Comparison of ENCODE assay signal across 8 cellular contexts in the genomic region with DNA sequence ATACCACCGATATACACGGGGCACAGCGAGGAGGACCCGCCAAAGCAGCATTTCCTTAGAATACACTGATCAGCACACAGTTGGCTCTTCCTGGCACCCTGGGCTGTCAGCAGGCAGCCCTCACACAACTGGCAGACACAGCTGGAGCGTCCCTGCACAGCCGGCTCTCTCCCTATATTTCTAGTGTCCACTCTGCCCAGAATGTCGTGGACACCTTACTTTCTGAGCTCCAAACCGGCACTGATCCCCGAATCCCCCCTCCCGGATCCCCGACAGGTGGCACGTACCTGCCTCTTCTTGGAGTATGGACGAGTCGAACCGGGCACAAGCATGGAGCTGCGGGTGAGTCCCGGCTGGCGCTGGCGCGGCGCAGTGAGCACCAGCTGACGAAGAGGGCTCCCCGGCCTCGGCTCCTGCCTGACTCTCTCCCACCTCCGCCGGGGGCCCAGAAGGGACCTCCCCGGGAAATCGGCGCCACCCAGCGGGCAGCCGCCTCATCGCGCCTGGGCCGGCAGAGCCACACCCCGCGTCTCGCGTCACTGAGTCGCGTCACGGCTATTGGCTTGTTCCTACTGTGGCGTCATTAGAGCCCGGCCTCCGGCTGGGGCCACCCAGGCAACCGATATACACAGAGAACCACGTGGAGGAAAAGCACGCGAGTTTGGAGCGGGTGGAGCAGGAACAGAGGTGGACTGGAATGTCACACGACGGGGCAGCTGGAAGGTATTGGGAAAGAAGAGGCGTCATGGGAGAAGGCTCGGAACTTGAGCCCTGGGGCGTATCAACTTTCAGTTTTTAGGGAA. TPM values are rescaled to one million over a fixed set of nuclear protein-coding genes. Genes with fewer than 3 reads are reported as not detected.
DNase-seq lines count a peak whose midpoint lies in the region; ATAC-seq, FAIRE-seq and TF ChIP-seq lines count a peak whose summit lies in the region.

A gene with protein sequence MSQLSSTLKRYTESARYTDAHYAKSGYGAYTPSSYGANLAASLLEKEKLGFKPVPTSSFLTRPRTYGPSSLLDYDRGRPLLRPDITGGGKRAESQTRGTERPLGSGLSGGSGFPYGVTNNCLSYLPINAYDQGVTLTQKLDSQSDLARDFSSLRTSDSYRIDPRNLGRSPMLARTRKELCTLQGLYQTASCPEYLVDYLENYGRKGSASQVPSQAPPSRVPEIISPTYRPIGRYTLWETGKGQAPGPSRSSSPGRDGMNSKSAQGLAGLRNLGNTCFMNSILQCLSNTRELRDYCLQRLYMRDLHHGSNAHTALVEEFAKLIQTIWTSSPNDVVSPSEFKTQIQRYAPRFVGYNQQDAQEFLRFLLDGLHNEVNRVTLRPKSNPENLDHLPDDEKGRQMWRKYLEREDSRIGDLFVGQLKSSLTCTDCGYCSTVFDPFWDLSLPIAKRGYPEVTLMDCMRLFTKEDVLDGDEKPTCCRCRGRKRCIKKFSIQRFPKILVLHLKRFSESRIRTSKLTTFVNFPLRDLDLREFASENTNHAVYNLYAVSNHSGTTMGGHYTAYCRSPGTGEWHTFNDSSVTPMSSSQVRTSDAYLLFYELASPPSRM (minus strand): TSS at position 505 of the 803 bp plus-strand sequence. CDS start 8,210 bp downstream, outside the sequence.

- H3K4me3 ChIP-seq in cardiac fibroblast (replicated peaks in 1 of 2; ENCODE audit: low read depth in 2 of 2, low read length in 2 of 2): peak within 1 kb of the TSS; percentile 52 to 54
- peak within 1 kb of the TSS; percentile 10 to 48 for H3K4me3 ChIP-seq in small intestine (ENCODE audit: low read depth in 1 of 2, low read length in 2 of 2)

- CTCF ChIA-PET in activated B cell treated with CpG ODN at 0.5 μM for 24 hours (lab: Charles Lee): interaction anchor here (0.7 to 1.5 kb wide), 6 partner anchors 8 to 58 kb away, joined by 3 to 19 read pairs (median 3); no protein-coding TSS in a partner anchor

- H3K4me1 ChIP-seq in small intestine (ENCODE audit: control insufficient read depth in 2 of 2, insufficient read depth in 1 of 2, low read depth in 1 of 2, low read length in 1 of 2): peaks cover 0 to 5% of the 10 kb centered on the region in 2 donors

- no peaks in the 10 kb centered on the region for H3K36me3 Mint-ChIP-seq in activated B cell treated with CpG ODN at 0.5 μM for 24 hours (ENCODE audit: low read depth)

- ATAC-seq in GM18909 (IDR thresholded peaks at IDR 0.05; ENCODE audit: poor library complexity, unreplicated experiment): peak; percentile 98
- ATAC-seq in HG03196 (IDR thresholded peaks at IDR 0.05; ENCODE audit: unreplicated experiment): peak; percentile 95
- ATAC-seq in activated B cell treated with CpG ODN at 0.5 μM for 24 hours (ENCODE audit: low read depth): peak; percentile 99

- H3K4me1 Mint-ChIP-seq in activated B cell treated with CpG ODN at 0.5 μM for 24 hours: no peaks in the 10 kb centered on the region

- 0 to 1% (median 0%) methylated on average over 51 to 54 of the region's 54 CpGs for WGBS in small intestine, 3 donors

- H3K27ac Mint-ChIP-seq in activated B cell treated with CpG ODN at 0.5 μM for 24 hours: peak within 1 kb of the TSS; percentile 21

- no peaks in the 10 kb centered on the region for H3K9me3 ChIP-seq in small intestine (ENCODE audit: control insufficient read depth, low read depth)

- peaks cover 3% of the 10 kb centered on the region for H3K27me3 Mint-ChIP-seq in activated B cell treated with CpG ODN at 0.5 μM for 24 hours

- intact Hi-C loops in activated B cell treated with CpG ODN at 0.5 μM for 24 hours (cut with micrococcal nuclease): loop anchor here (1.0 to 2.0 kb wide), 8 partner anchors 17 to 1566 kb away; a partner anchor contains a TSS

- no peak for FAIRE-seq in small intestine (lab: Jason Lieb, UNC)

- peak; percentile 46 for TF ChIP-seq CTCF in activated B cell treated with CpG ODN at 0.5 μM for 24 hours (IDR thresholded peaks at IDR 0.05)
- TF ChIP-seq CTCF in cardiac fibroblast (IDR thresholded peaks at IDR 0.05; ENCODE audit: low read depth, low read length): peak; percentile 72

- H3K4me3 Mint-ChIP-seq in activated B cell treated with CpG ODN at 0.5 μM for 24 hours: no peak within 1 kb of the TSS

- DNase-seq in AG08396 (ENCODE audit: low spot score): peak; percentile 96
- peak; percentile 95 for DNase-seq in NCI-H226
- peak; percentile 96 for DNase-seq in activated B cell treated with CpG ODN at 0.5 μM for 24 hours
- DNase-seq in cardiac fibroblast (ENCODE audit: low read depth in 2 of 2): peak; percentile 94 to 96
- peak; percentile 94 for DNase-seq in iPS-NIHi7 (ENCODE audit: extremely low spot score)
- peak; percentile 96 for DNase-seq in small intestine

- no peaks in the 10 kb centered on the region for H3K36me3 ChIP-seq in small intestine (ENCODE audit: control insufficient read depth in 2 of 2, insufficient read depth in 2 of 2, low read length in 2 of 2)

- POLR2A ChIA-PET in activated B cell treated with CpG ODN at 0.5 μM for 24 hours (lab: Charles Lee): interaction anchor here (0.6 to 0.9 kb wide), 2 partner anchors 47 to 173 kb away, joined by 3 to 9 read pairs; no protein-coding TSS in a partner anchor

- no peaks in the 10 kb centered on the region for H3K9me3 Mint-ChIP-seq in activated B cell treated with CpG ODN at 0.5 μM for 24 hours

- H3K27ac ChIP-seq in small intestine (ENCODE audit: low read depth in 1 of 2, low read length in 1 of 2): peak within 1 kb of the TSS in 1 of 2 donors; percentile 56

- no peaks in the 10 kb centered on the region for H3K27me3 ChIP-seq in small intestine (ENCODE audit: control insufficient read depth in 2 of 2, insufficient read depth in 2 of 2, low read length in 2 of 2)

RNA-seq across cellular contexts. Expression of the gene that starts here (rescaled TPM):
- 0.24 TPM in 1 of 2 replicates, not detected in the other for total RNA-seq in activated B cell treated with CpG ODN at 0.5 μM for 24 hours
- polyA plus RNA-seq in small intestine: 10 to 100 TPM in 2 of 3 donors, 1 to 10 TPM in 1; 5.2 to 19.5 (median 15.4) TPM

Comparison
In these comparisons a context has a peak if more than half of its experiments do, and no peak if none do; other contexts are left out.
1. Peak in DNase-seq and ATAC-seq in activated B cell treated with CpG ODN at 0.5 μM for 24 hours; RNA of the gene not detected or under 1 TPM.